In genomic region chr12:30967026-30967425, GRCh38 we compare ENCODE assay signal across 25 cellular contexts. TPM values are rescaled to one million over a fixed set of nuclear protein-coding genes. Genes with fewer than 3 reads are reported as not detected.
DNase-seq lines count a peak whose midpoint lies in the region; ATAC-seq, FAIRE-seq and TF ChIP-seq lines count a peak whose summit lies in the region.
"Had no signal": no experiment of that assay in that cellular context is flagged by ENCODE, and none has a peak within 500 bp of the region (broad histone marks: within the 10 kb centered on the region; RNA-seq: fewer than 3 reads in every experiment).

No MANE protein-coding gene starts in this region.

- dilution Hi-C loops in IMR-90 (cut with HindIII; ENCODE audit: low sequenced_read_pairs, unreplicated experiment): no loop called here

- no peak overlapping the region for H4K8ac ChIP-seq in IMR-90 (ENCODE audit: low read depth in 2 of 2, low read length in 2 of 2)

- DNase-seq in DMS 273 (lab: John Stamatoyannopoulos, UW; ENCODE audit: unreplicated experiment) (peak; percentile 67), IMR-90 (no peak), cerebellar cortex (ENCODE audit: low spot score) (peak; percentile 95), kidney (peak; percentile 19), NCI-H2196 treated with DMSO at 0.1 percent for 48 hours (lab: John Stamatoyannopoulos, UW; ENCODE audit: unreplicated experiment) (no peak), osteocyte (ENCODE audit: extremely low spot score, unreplicated experiment) (no peak)
- DNase-seq in T-helper 2 cell treated with Interferon-gamma antibody and Interleukin-4, amounts not matched to agents 5 μg/mL and 100 μg/mL, for 36 hours (ENCODE audit: low spot score): no peak
- DNase-seq: GDM1, GOT3, Karpas-422, NCI-H1092 treated with DMSO at 0.1 percent for 48 hours, NCI-H1436, NCI-H187, NCI-H2081 treated with DMSO at 0.1 percent for 48 hours, NCI-H2171, NCI-H345, NCI-H510A treated with DMSO at 0.1 percent for 48 hours, Right ventricle myocardium superior, RPMI8226 had no signal

- H2BK20ac ChIP-seq in IMR-90 (ENCODE audit: low read depth, low read length): no peak overlapping the region

- in situ Hi-C loops in IMR-90 (cut with MboI; ENCODE audit: low sequenced_read_pairs): no loop called here

- no TSS peak for BruUV-seq in IMR-90 (replicated peaks; lab: Mats Ljungman, UMichigan)

- no peak overlapping the region for H3K4me2 ChIP-seq in IMR-90 (ENCODE audit: low read depth, low read length)

- H3K9ac ChIP-seq in IMR-90 (ENCODE audit: low read depth, low read length) (no peak overlapping the region), kidney (ENCODE audit: low read length in 2 of 2) (no peak overlapping the region)

- H4K20me1 ChIP-seq in IMR-90 (ENCODE audit: insufficient read depth, low read length): no peaks in the 10 kb centered on the region

- no peaks in the 10 kb centered on the region for H3K9me3 Mint-ChIP-seq in T-helper 2 cell treated with Interferon-gamma antibody and Interleukin-4, amounts not matched to agents 5 μg/mL and 100 μg/mL, for 36 hours
- H3K9me3 Mint-ChIP-seq in osteocyte (ENCODE audit: unreplicated experiment): no peaks in the 10 kb centered on the region

- no peak for TF ChIP-seq RAD21 in IMR-90 (IDR thresholded peaks at IDR 0.05; ENCODE audit: low read length)

- H3K9me1 ChIP-seq in IMR-90 (ENCODE audit: insufficient read depth, low read length): no peaks in the 10 kb centered on the region

- no peak overlapping the region for H2BK15ac ChIP-seq in IMR-90 (ENCODE audit: low read depth, low read length)

- H3K4ac ChIP-seq in IMR-90 (ENCODE audit: low read depth, low read length): no peak overlapping the region

- no peaks in the 10 kb centered on the region for H3K9me3 ChIP-seq in IMR-90 (ENCODE audit: control insufficient read depth, insufficient read depth, low read length)
- H3K9me3 ChIP-seq in kidney (ENCODE audit: control insufficient read depth in 1 of 2, low read length in 2 of 2): no peaks in the 10 kb centered on the region
- H3K9me3 ChIP-seq: SJSA1 had no signal

- peaks cover 4% of the 10 kb centered on the region for H3K27me3 Mint-ChIP-seq in T-helper 2 cell treated with Interferon-gamma antibody and Interleukin-4, amounts not matched to agents 5 μg/mL and 100 μg/mL, for 36 hours (ENCODE audit: low read depth)
- H3K27me3 Mint-ChIP-seq in osteocyte (ENCODE audit: unreplicated experiment): peaks cover 51% of the 10 kb centered on the region

- H3K4me1 Mint-ChIP-seq in T-helper 2 cell treated with Interferon-gamma antibody and Interleukin-4, amounts not matched to agents 5 μg/mL and 100 μg/mL, for 36 hours (ENCODE audit: low read depth): no peaks in the 10 kb centered on the region
- peaks cover 15% of the 10 kb centered on the region for H3K4me1 Mint-ChIP-seq in osteocyte (ENCODE audit: unreplicated experiment)

- TF ChIP-seq CTCF in IMR-90 (conservative IDR thresholded peaks at IDR 0.05; ENCODE audit: low read depth, low read length) (no peak), kidney (IDR thresholded peaks at IDR 0.05; ENCODE audit: borderline replicate concordance, extremely low read depth, insufficient read depth) (no peak), osteocyte (IDR thresholded peaks at IDR 0.05) (no peak)

- no peak overlapping the region for H3K56ac ChIP-seq in IMR-90 (ENCODE audit: extremely low read depth, insufficient read depth, low read length)

- H3K4me3 ChIP-seq in IMR-90 (ENCODE audit: insufficient read depth, low read depth, low read length) (no peak overlapping the region), kidney (ENCODE audit: low read length in 2 of 2) (no peak overlapping the region)
- H3K4me3 ChIP-seq: GM12878, SJSA1 had no signal

- H2BK120ac ChIP-seq in IMR-90 (ENCODE audit: low read depth, low read length): no peak overlapping the region

- ATAC-seq in IMR-90 (ENCODE audit: low read depth): no peak
- no peak for ATAC-seq in GM21717 (IDR thresholded peaks at IDR 0.05; ENCODE audit: unreplicated experiment)
- ATAC-seq: GM12878, HCT116 had no signal

- no peaks in the 10 kb centered on the region for H3K36me3 Mint-ChIP-seq in T-helper 2 cell treated with Interferon-gamma antibody and Interleukin-4, amounts not matched to agents 5 μg/mL and 100 μg/mL, for 36 hours (ENCODE audit: low read depth)
- no peaks in the 10 kb centered on the region for H3K36me3 Mint-ChIP-seq in osteocyte (ENCODE audit: unreplicated experiment)

- H2AK9ac ChIP-seq in IMR-90 (replicated peaks; ENCODE audit: low read depth, low read length, poor library complexity): peak overlapping the region; percentile 57

- H3K36me3 ChIP-seq in IMR-90 (ENCODE audit: control insufficient read depth, insufficient read depth, low read length) (no peaks in the 10 kb centered on the region), kidney (ENCODE audit: control insufficient read depth in 1 of 2, insufficient read depth in 2 of 2, low read length in 2 of 2) (no peaks in the 10 kb centered on the region)
- H3K36me3 ChIP-seq: SJSA1 had no signal

- H3K79me1 ChIP-seq in IMR-90 (ENCODE audit: low read depth in 1 of 2, low read length in 2 of 2): no peaks in the 10 kb centered on the region

- no peak for FAIRE-seq in kidney (lab: Jason Lieb, UNC)
- FAIRE-seq: GM12878 had no signal

- TF ChIP-seq POLR2A in IMR-90 (IDR thresholded peaks at IDR 0.05; ENCODE audit: low read depth, low read length): no peak

- H3K4me1 ChIP-seq in IMR-90 (ENCODE audit: control insufficient read depth, insufficient read depth, low read length): no peaks in the 10 kb centered on the region
- H3K4me1 ChIP-seq in kidney (ENCODE audit: control insufficient read depth in 1 of 2, insufficient read depth in 1 of 2, low read depth in 1 of 2, low read length in 2 of 2): peaks cover 0 to 8% of the 10 kb centered on the region in 2 donors
- H3K4me1 ChIP-seq: SJSA1 had no signal

- H3K4me3 Mint-ChIP-seq in T-helper 2 cell treated with Interferon-gamma antibody and Interleukin-4, amounts not matched to agents 5 μg/mL and 100 μg/mL, for 36 hours: no peak overlapping the region
- H3K4me3 Mint-ChIP-seq in osteocyte (ENCODE audit: unreplicated experiment): no peak overlapping the region

- WGBS in IMR-90 (ENCODE audit: extremely low coverage in 2 of 2, insufficient read length in 1 of 2), 2 experiments: no CpG with 5 or more reads among the region's 3 CpGs

- no peak overlapping the region for H3K14ac ChIP-seq in IMR-90 (replicated peaks; ENCODE audit: low read depth, low read length)

- no peak overlapping the region for H2AFZ ChIP-seq in IMR-90 (replicated peaks; ENCODE audit: low read length, poor library complexity)

- intact Hi-C loops in IMR-90 (cut with micrococcal nuclease) (no loop called here), kidney (cut with DNase I) (no loop called here)

- H2BK5ac ChIP-seq in IMR-90 (ENCODE audit: low read depth, low read length, poor library complexity, severe bottlenecking): no peak overlapping the region

- H3K27me3 ChIP-seq in IMR-90 (ENCODE audit: control insufficient read depth, insufficient read depth, low read length): peaks cover 24% of the 10 kb centered on the region
- H3K27me3 ChIP-seq: SJSA1 had no signal

- POLR2A ChIA-PET in IMR-90 (lab: Charles Lee; ENCODE audit: unreplicated experiment): no interaction called here

- no peak overlapping the region for H4K5ac ChIP-seq in IMR-90 (ENCODE audit: low read depth, low read length)

- CTCF ChIA-PET in IMR-90 (lab: Yijun Ruan, JAX): no interaction called here

- no peak overlapping the region for H4K91ac ChIP-seq in IMR-90 (ENCODE audit: insufficient read depth, low read depth, low read length)

- H3K27ac Mint-ChIP-seq in T-helper 2 cell treated with Interferon-gamma antibody and Interleukin-4, amounts not matched to agents 5 μg/mL and 100 μg/mL, for 36 hours: no peak overlapping the region
- H3K27ac Mint-ChIP-seq in osteocyte (ENCODE audit: unreplicated experiment): no peak overlapping the region

- H3K23ac ChIP-seq in IMR-90 (ENCODE audit: low read depth, low read length): no peak overlapping the region

- H3K27ac ChIP-seq in IMR-90 (ENCODE audit: insufficient read depth, low read length) (no peak overlapping the region), kidney (ENCODE audit: low read depth in 2 of 2, low read length in 2 of 2) (no peak overlapping the region)
- H3K27ac ChIP-seq: HL-60, SJSA1 had no signal

- no peak overlapping the region for H3K18ac ChIP-seq in IMR-90 (ENCODE audit: low read depth, low read length)

- H2AK5ac ChIP-seq in IMR-90 (ENCODE audit: low read depth, low read length): no peak overlapping the region

TF ChIP-seq in IMR-90, 13 proteins besides CTCF, POLR2A, EP300 and RAD21:
- no peak for TF ChIP-seq FOS (IDR thresholded peaks at IDR 0.05; ENCODE audit: low read depth, low read length)
- no peak for TF ChIP-seq CHD1 (IDR thresholded peaks at IDR 0.05; ENCODE audit: low read depth, low read length)
- TF ChIP-seq RCOR1 (IDR thresholded peaks at IDR 0.05; ENCODE audit: insufficient replicate concordance, low read length): no peak
- no peak for TF ChIP-seq BHLHE40 (IDR thresholded peaks at IDR 0.05; ENCODE audit: low read depth, low read length)
TF ChIP-seq in IMR-90: peak in this region for 0.

RNA-seq across cellular contexts. Expression of gene TSPAN11, which starts 40.5 kb away (rescaled TPM):
- total RNA-seq in IMR-90 (2012; rRNA removed) (0.18 and 0.28 TPM in 2 replicates), kidney (7.5 TPM), osteocyte (8.4 and 9.2 TPM in 2 replicates)
- polyA plus RNA-seq in IMR-90 (2012; rRNA removed) (0.26 and 0.30 TPM in 2 replicates), kidney (ENCODE audit: insufficient read depth, low read depth, low replicate concordance) (1.3 TPM)
- 0.11 and 0.23 TPM in 2 replicates for polyA plus RNA-seq in IMR-90 (2012; cell fraction: cytosol; rRNA removed)
- polyA plus RNA-seq in IMR-90 (2012; cell fraction: nucleus; rRNA removed; ENCODE audit: low replicate concordance): 0.44 and 0.60 TPM in 2 replicates
- total RNA-seq: A172 had no signal

Comparison
In these comparisons a context has a peak if more than half of its experiments do, and no peak if none do; other contexts are left out.
1. DNase-seq: peak in DMS 273 (single experiment), cerebellar cortex (single experiment) and kidney (single experiment); none in IMR-90 (single experiment), NCI-H2196 treated with DMSO at 0.1 percent for 48 hours (single experiment), T-helper 2 cell treated with Interferon-gamma antibody and Interleukin-4, amounts not matched to agents 5 μg/mL and 100 μg/mL, for 36 hours (single experiment) and osteocyte (single experiment).